In the genomic region with DNA sequence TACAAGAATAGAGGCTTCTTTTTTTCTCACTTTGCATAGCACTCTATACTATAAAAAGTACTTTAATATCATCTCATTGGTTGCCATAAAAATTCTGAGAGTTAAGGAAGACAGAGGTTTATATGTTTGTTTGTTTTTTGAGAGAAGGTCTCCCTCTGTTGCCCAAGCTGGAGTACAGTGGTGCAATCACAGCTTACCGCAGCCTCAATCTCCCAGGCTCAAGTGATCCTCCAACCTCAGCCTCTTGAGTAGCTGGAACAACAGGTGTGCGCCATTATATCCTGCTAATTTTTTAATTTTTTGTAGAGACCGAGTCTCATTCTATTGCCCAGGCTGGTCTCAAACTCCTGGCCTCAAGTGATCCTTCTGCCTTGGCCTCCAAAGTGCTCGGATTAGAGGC, we compare ENCODE assay signal across 1 cellular context.
TF ChIP-seq lines count a peak whose summit lies in the region.

No MANE protein-coding gene starts in this region.

TF ChIP-seq in HCT116, 20 proteins besides CTCF, POLR2A, EP300 and RAD21:
- TF ChIP-seq JUND (IDR thresholded peaks at IDR 0.05) (no peak), SIN3A (IDR thresholded peaks at IDR 0.05; ENCODE audit: low read depth) (no peak), POLR2AphosphoS5 (IDR thresholded peaks at IDR 0.05; ENCODE audit: low read depth, low read length) (no peak), YY1 (IDR thresholded peaks at IDR 0.05; ENCODE audit: extremely low read depth, insufficient replicate concordance, low read depth, low read length) (no peak)
